In genomic region chr6:21501815-21502214, GRCh38 we compare ENCODE assay signal across 24 cellular contexts.
"Had no signal": no experiment of that assay in that cellular context is flagged by ENCODE, and none has a peak within 500 bp of the region (broad histone marks: within the 10 kb centered on the region; RNA-seq: fewer than 3 reads in every experiment).

No MANE protein-coding gene starts in this region.

- H3K36me3 Mint-ChIP-seq: activated naive CD8-positive, alpha-beta T cell; naive B cell had no signal

- H3K27ac Mint-ChIP-seq: activated B cell treated with CpG ODN at 0.5 μM for 24 hours; activated CD4-positive, alpha-beta T cell treated with anti-CD3 and anti-CD28 coated beads for 36 hours; activated naive CD8-positive, alpha-beta T cell; activated T-helper 2 cell treated with anti-CD3 and anti-CD28 coated beads, Interferon-gamma antibody, Interleukin-2, Interleukin-4, amounts not matched to agents 10 μg/mL and 5 μg/mL and 100 μg/mL, durations not matched to agents 14 hours and 24 hours and 36 hours had no signal

- H3K4me1 Mint-ChIP-seq: activated B cell treated with CpG ODN at 0.5 μM for 24 hours; activated CD4-positive, alpha-beta T cell treated with anti-CD3 and anti-CD28 coated beads for 36 hours; naive B cell; neural crest cell had no signal

- H3K27ac ChIP-seq: coronary artery, lower lobe of right lung, sigmoid colon, upper lobe of right lung had no signal

- H3K27me3 Mint-ChIP-seq: activated CD4-positive, alpha-beta T cell treated with anti-CD3 and anti-CD28 coated beads for 36 hours had no signal

- H3K4me3 Mint-ChIP-seq: activated B cell treated with CpG ODN at 0.5 μM for 24 hours; activated CD4-positive, alpha-beta T cell treated with anti-CD3 and anti-CD28 coated beads for 36 hours; activated naive CD8-positive, alpha-beta T cell; activated T-cell treated with anti-CD3 and anti-CD28 coated beads, Interleukin-2, amount 50 U/mL, for 4 hours; naive B cell; neural crest cell had no signal

- H3K36me3 ChIP-seq: lower lobe of right lung, sigmoid colon, upper lobe of right lung had no signal

- H3K4me1 ChIP-seq: lower lobe of right lung, sigmoid colon, upper lobe of right lung had no signal

- H3K9me3 ChIP-seq: lower lobe of right lung, sigmoid colon, upper lobe of right lung had no signal

- H3K4me3 ChIP-seq: coronary artery, lower lobe of right lung, sigmoid colon, upper lobe of right lung had no signal

- FAIRE-seq: astrocyte, kidney had no signal

- H3K9me3 Mint-ChIP-seq: activated B cell treated with CpG ODN at 0.5 μM for 24 hours; activated T-cell treated with anti-CD3 and anti-CD28 coated beads, Interleukin-2, amount 50 U/mL, for 4 hours; activated T-helper 2 cell treated with anti-CD3 and anti-CD28 coated beads, Interferon-gamma antibody, Interleukin-2, Interleukin-4, amounts not matched to agents 10 μg/mL and 5 μg/mL and 100 μg/mL, durations not matched to agents 14 hours and 24 hours and 36 hours; naive B cell; neural crest cell had no signal

- H3K27me3 ChIP-seq: sigmoid colon, upper lobe of right lung had no signal

- ATAC-seq: activated CD4-positive, alpha-beta T cell treated with anti-CD3 and anti-CD28 coated beads for 36 hours; activated T-cell treated with anti-CD3 and anti-CD28 coated beads, Interleukin-2, amount 50 U/mL, for 4 hours; left lobe of liver; lower lobe of right lung; upper lobe of right lung had no signal

- DNase-seq: activated B cell treated with CpG ODN at 0.5 μM for 24 hours; activated CD4-positive, alpha-beta T cell treated with anti-CD3 and anti-CD28 coated beads for 36 hours; activated CD4-positive, alpha-beta T cell treated with anti-CD3 and anti-CD28 coated beads, Interleukin-2, amount 50 U/mL, for 48 hours; activated CD8-positive, alpha-beta memory T cell treated with anti-CD3 and anti-CD28 coated beads, Interleukin-2, amount 50 U/mL, for 48 hours; activated naive CD4-positive, alpha-beta T cell; activated T-cell treated with anti-CD3 and anti-CD28 coated beads, Interleukin-2, amount 50 U/mL, for 4 hours; kidney; lower lobe of right lung; mesendoderm; naive B cell; occipital lobe; posterior cingulate gyrus; retina; sigmoid colon; stimulated activated CD4-positive, alpha-beta T cell treated with anti-CD3 and anti-CD28 coated beads, Interleukin-2, amount 100 ng/mL, for 48 hours; stimulated activated naive CD4-positive, alpha-beta T cell treated with Interleukin-2 at 50 U/mL for 16 hours; T-helper 1 cell; upper lobe of right lung had no signal
